1 cellular context compared by ENCODE assay signal in genomic region chr16:77788196-77789084, GRCh38.
A peak's percentile ranks its signal among the peaks of the same experiment; 100 is the strongest.
TF ChIP-seq lines count a peak whose summit lies in the region.

TSS of gene VAT1L (plus strand) at chr16:77788564. CDS start at chr16:77788683, 119 bp downstream.

TF ChIP-seq in HEK293, 187 proteins besides CTCF, POLR2A, EP300 and RAD21 (continued from another document):
- peak; percentile 47; the same call in 1 of the 2 replicates for TF ChIP-seq ZEB2 (tag by site-specific recombination; IDR thresholded peaks at IDR 0.05)
- TF ChIP-seq KLF7 (tag by site-specific recombination; IDR thresholded peaks at IDR 0.05; ENCODE audit: borderline replicate concordance) = peak; percentile 59; the same call in 1 of the 2 replicates
- 0 out of 2 replicates have a peak, but pooled peaks have one; percentile 23 for TF ChIP-seq EGR2 (tag by site-specific recombination; IDR thresholded peaks at IDR 0.05; ENCODE audit: low read depth)
- peak; percentile 78 for TF ChIP-seq ZBTB26 (tag by site-specific recombination; optimal IDR thresholded peaks at IDR 0.05)
- peak; percentile 83 for TF ChIP-seq SCRT1 (tag by site-specific recombination; IDR thresholded peaks at IDR 0.05; ENCODE audit: borderline replicate concordance)
- no peak for TF ChIP-seq ZNF138 (tag by site-specific recombination; IDR thresholded peaks at IDR 0.05; ENCODE audit: borderline replicate concordance)
- peak; percentile 64 for TF ChIP-seq ZNF692 (tag by site-specific recombination; IDR thresholded peaks at IDR 0.05)
- peak; percentile 18; the same call in 1 of the 2 replicates for TF ChIP-seq PRDM10 (tag by site-specific recombination; IDR thresholded peaks at IDR 0.05)
- peak; percentile 99 for TF ChIP-seq SCRT2 (tag by site-specific recombination; IDR thresholded peaks at IDR 0.05)
- peak; percentile 27; the same call in 1 of the 2 replicates for TF ChIP-seq ZNF324 (tag by site-specific recombination; IDR thresholded peaks at IDR 0.05)
- TF ChIP-seq FEZF1 (tag by site-specific recombination; IDR thresholded peaks at IDR 0.05) = 0 out of 2 replicates have a peak, but pooled peaks have one; percentile 22
- TF ChIP-seq ZSCAN30 (tag by site-specific recombination; IDR thresholded peaks at IDR 0.05) = no peak
- peak; percentile 47; the same call in 1 of the 2 replicates for TF ChIP-seq KLF17 (tag by site-specific recombination; IDR thresholded peaks at IDR 0.05)
- no peak for TF ChIP-seq ZNF266 (tag by site-specific recombination; IDR thresholded peaks at IDR 0.05; ENCODE audit: low read depth)
- TF ChIP-seq ZNF624 (tag by site-specific recombination; IDR thresholded peaks at IDR 0.05) = no peak
- peak; percentile 31; the same call in 1 of the 2 replicates for TF ChIP-seq ZBTB20 (tag by site-specific recombination; IDR thresholded peaks at IDR 0.05)
- TF ChIP-seq ZNF701 (tag by site-specific recombination; IDR thresholded peaks at IDR 0.05) = no peak
- TF ChIP-seq KLF9 (tag by site-specific recombination; IDR thresholded peaks at IDR 0.05; ENCODE audit: low read depth) = no peak
- peak; percentile 63 for TF ChIP-seq ZXDB (tag by site-specific recombination; IDR thresholded peaks at IDR 0.05)
- TF ChIP-seq ZNF112 (tag by site-specific recombination; IDR thresholded peaks at IDR 0.05) = no peak
- peak; percentile 45 for TF ChIP-seq SP7 (tag by site-specific recombination; IDR thresholded peaks at IDR 0.05)
- TF ChIP-seq ZBTB17 (tag by site-specific recombination; IDR thresholded peaks at IDR 0.05) = peak; percentile 76
- peak; percentile 63; the same call in 1 of the 2 replicates for TF ChIP-seq ZNF777 (tag by site-specific recombination; IDR thresholded peaks at IDR 0.05; ENCODE audit: borderline replicate concordance)
- TF ChIP-seq ZNF23 (tag by site-specific recombination; IDR thresholded peaks at IDR 0.05; ENCODE audit: borderline replicate concordance) = no peak
- TF ChIP-seq ZBTB8A (tag by site-specific recombination; IDR thresholded peaks at IDR 0.05) = 0 out of 2 replicates have a peak, but pooled peaks have one; percentile 17
- peak; percentile 73 for TF ChIP-seq ZNF398 (tag by site-specific recombination; IDR thresholded peaks at IDR 0.05)
- TF ChIP-seq ZFP37 (tag by site-specific recombination; IDR thresholded peaks at IDR 0.05) = 0 out of 2 replicates have a peak, but pooled peaks have one; percentile 57
- TF ChIP-seq ZNF341 (tag by site-specific recombination; IDR thresholded peaks at IDR 0.05; ENCODE audit: low read depth) = peak; percentile 63
- TF ChIP-seq ZNF280C (tag by site-specific recombination; IDR thresholded peaks at IDR 0.05) = no peak
- no peak for TF ChIP-seq ZNF121 (tag by site-specific recombination; IDR thresholded peaks at IDR 0.05)
- peak; percentile 58 for TF ChIP-seq YY2 (tag by site-specific recombination; IDR thresholded peaks at IDR 0.05)
- peak; percentile 66; the same call in 1 of the 2 replicates for TF ChIP-seq ZNF580 (tag by site-specific recombination; IDR thresholded peaks at IDR 0.05)
- no peak for TF ChIP-seq BCL11A (tag by site-specific recombination; IDR thresholded peaks at IDR 0.05; ENCODE audit: low read depth)
- peak; percentile 49; the same call in 1 of the 2 replicates for TF ChIP-seq ZBTB48 (tag by site-specific recombination; IDR thresholded peaks at IDR 0.05)
